In the genomic region with DNA sequence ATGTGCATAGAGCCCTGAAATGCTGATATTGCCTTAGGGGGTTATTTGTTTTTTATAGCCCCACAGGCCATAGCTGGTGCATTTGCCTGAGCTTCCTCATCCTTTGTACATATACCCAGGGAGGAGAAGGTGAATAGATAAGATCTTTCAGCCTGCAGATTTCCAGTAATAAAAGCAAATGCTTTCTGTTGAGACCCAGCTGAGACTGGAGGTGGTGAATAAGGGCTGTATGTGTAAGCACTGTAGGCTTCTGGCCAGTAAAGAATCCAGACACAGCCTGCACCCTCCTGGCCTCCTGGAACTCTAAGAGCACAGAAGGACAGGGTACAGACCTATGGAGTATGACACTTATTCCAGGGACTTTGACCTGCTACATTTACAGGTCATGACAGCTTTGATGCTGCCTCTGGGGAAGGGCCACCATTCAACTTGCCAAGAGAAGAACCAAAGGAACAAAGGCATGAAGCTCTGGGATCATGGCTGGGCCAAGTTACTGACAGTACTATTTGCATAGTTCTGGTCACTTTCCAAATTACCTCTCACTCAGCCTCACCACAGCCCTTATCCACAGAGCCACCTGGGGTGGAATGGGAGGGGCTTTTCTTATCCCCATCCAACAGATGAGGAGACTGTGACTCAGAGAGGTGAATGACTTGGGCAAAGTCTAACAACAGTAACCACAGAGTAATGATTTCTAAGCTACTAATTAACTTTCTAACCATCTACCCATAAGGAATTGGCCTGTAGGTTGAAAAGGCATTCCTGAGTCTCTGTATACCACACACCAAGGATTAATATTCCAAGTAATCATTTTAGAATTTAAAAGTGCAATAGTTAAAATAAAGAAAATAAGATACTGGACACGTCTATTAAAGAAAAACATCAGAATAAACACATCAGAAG, we compare ENCODE assay signal across 1 cellular context.
TF ChIP-seq lines count a peak whose summit lies in the region.

No MANE protein-coding gene starts in this region.

TF ChIP-seq in WTC11, 78 proteins besides CTCF, POLR2A, EP300 and RAD21 (continued from another document):
- TF ChIP-seq, protein P1, sequence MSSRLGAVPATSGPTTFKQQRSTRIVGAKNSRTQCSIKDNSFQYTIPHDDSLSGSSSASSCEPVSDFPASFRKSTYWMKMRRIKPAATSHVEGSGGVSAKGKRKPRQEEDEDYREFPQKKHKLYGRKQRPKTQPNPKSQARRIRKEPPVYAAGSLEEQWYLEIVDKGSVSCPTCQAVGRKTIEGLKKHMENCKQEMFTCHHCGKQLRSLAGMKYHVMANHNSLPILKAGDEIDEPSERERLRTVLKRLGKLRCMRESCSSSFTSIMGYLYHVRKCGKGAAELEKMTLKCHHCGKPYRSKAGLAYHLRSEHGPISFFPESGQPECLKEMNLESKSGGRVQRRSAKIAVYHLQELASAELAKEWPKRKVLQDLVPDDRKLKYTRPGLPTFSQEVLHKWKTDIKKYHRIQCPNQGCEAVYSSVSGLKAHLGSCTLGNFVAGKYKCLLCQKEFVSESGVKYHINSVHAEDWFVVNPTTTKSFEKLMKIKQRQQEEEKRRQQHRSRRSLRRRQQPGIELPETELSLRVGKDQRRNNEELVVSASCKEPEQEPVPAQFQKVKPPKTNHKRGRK (CRISPR knock-in tag; IDR thresholded peaks at IDR 0.05; ENCODE audit: borderline replicate concordance), result no peak
- TF ChIP-seq RORB (CRISPR knock-in tag; IDR thresholded peaks at IDR 0.05), result no peak
- no peak for TF ChIP-seq ZNF671 (CRISPR knock-in tag; IDR thresholded peaks at IDR 0.05)
- TF ChIP-seq, protein P2, sequence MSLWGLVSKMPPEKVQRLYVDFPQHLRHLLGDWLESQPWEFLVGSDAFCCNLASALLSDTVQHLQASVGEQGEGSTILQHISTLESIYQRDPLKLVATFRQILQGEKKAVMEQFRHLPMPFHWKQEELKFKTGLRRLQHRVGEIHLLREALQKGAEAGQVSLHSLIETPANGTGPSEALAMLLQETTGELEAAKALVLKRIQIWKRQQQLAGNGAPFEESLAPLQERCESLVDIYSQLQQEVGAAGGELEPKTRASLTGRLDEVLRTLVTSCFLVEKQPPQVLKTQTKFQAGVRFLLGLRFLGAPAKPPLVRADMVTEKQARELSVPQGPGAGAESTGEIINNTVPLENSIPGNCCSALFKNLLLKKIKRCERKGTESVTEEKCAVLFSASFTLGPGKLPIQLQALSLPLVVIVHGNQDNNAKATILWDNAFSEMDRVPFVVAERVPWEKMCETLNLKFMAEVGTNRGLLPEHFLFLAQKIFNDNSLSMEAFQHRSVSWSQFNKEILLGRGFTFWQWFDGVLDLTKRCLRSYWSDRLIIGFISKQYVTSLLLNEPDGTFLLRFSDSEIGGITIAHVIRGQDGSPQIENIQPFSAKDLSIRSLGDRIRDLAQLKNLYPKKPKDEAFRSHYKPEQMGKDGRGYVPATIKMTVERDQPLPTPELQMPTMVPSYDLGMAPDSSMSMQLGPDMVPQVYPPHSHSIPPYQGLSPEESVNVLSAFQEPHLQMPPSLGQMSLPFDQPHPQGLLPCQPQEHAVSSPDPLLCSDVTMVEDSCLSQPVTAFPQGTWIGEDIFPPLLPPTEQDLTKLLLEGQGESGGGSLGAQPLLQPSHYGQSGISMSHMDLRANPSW (CRISPR knock-in tag; conservative IDR thresholded peaks at IDR 0.05; ENCODE audit: low read depth), result no peak
- TF ChIP-seq, protein P3, sequence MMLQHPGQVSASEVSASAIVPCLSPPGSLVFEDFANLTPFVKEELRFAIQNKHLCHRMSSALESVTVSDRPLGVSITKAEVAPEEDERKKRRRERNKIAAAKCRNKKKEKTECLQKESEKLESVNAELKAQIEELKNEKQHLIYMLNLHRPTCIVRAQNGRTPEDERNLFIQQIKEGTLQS (CRISPR knock-in tag; conservative IDR thresholded peaks at IDR 0.05), result no peak
- TF ChIP-seq, protein P4, sequence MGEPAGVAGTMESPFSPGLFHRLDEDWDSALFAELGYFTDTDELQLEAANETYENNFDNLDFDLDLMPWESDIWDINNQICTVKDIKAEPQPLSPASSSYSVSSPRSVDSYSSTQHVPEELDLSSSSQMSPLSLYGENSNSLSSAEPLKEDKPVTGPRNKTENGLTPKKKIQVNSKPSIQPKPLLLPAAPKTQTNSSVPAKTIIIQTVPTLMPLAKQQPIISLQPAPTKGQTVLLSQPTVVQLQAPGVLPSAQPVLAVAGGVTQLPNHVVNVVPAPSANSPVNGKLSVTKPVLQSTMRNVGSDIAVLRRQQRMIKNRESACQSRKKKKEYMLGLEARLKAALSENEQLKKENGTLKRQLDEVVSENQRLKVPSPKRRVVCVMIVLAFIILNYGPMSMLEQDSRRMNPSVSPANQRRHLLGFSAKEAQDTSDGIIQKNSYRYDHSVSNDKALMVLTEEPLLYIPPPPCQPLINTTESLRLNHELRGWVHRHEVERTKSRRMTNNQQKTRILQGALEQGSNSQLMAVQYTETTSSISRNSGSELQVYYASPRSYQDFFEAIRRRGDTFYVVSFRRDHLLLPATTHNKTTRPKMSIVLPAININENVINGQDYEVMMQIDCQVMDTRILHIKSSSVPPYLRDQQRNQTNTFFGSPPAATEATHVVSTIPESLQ (CRISPR knock-in tag; IDR thresholded peaks at IDR 0.05), result no peak
- no peak for TF ChIP-seq ZNF138 (CRISPR knock-in tag; conservative IDR thresholded peaks at IDR 0.05)
- TF ChIP-seq, protein P5, sequence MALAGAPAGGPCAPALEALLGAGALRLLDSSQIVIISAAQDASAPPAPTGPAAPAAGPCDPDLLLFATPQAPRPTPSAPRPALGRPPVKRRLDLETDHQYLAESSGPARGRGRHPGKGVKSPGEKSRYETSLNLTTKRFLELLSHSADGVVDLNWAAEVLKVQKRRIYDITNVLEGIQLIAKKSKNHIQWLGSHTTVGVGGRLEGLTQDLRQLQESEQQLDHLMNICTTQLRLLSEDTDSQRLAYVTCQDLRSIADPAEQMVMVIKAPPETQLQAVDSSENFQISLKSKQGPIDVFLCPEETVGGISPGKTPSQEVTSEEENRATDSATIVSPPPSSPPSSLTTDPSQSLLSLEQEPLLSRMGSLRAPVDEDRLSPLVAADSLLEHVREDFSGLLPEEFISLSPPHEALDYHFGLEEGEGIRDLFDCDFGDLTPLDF (CRISPR knock-in tag; IDR thresholded peaks at IDR 0.05), result no peak
- no peak for TF ChIP-seq PRRX2 (CRISPR knock-in tag; IDR thresholded peaks at IDR 0.05)
- no peak for TF ChIP-seq TP53 (CRISPR knock-in tag; IDR thresholded peaks at IDR 0.05)
- TF ChIP-seq, protein P6, sequence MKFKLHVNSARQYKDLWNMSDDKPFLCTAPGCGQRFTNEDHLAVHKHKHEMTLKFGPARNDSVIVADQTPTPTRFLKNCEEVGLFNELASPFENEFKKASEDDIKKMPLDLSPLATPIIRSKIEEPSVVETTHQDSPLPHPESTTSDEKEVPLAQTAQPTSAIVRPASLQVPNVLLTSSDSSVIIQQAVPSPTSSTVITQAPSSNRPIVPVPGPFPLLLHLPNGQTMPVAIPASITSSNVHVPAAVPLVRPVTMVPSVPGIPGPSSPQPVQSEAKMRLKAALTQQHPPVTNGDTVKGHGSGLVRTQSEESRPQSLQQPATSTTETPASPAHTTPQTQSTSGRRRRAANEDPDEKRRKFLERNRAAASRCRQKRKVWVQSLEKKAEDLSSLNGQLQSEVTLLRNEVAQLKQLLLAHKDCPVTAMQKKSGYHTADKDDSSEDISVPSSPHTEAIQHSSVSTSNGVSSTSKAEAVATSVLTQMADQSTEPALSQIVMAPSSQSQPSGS (CRISPR knock-in tag; IDR thresholded peaks at IDR 0.05; ENCODE audit: borderline replicate concordance, low read depth), result no peak
- TF ChIP-seq, protein P7, sequence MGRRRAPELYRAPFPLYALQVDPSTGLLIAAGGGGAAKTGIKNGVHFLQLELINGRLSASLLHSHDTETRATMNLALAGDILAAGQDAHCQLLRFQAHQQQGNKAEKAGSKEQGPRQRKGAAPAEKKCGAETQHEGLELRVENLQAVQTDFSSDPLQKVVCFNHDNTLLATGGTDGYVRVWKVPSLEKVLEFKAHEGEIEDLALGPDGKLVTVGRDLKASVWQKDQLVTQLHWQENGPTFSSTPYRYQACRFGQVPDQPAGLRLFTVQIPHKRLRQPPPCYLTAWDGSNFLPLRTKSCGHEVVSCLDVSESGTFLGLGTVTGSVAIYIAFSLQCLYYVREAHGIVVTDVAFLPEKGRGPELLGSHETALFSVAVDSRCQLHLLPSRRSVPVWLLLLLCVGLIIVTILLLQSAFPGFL (CRISPR knock-in tag; IDR thresholded peaks at IDR 0.05; ENCODE audit: borderline replicate concordance), result no peak
